Comparison of ENCODE assay signal across 9 cellular contexts in the genomic region with DNA sequence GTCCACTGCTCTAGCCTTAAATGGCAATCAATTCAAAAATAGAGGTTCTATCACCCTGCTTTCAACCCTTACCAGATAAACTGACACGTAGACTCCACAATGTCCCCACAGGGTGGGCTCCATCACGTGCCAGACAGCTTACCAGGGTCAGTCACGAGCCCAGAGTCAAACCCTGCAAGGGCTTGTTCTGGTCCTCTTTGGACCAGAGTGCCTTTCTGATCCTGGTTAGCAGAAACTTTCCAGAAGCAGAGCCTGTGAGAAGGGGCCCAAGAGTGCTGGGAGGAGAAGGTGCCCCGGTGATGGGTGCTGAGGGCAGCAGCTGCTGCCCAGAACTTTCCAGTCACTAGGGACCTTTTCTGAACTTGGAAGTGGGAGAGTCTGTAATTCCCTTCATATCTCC. TPM values are rescaled to one million over a fixed set of nuclear protein-coding genes. Genes with fewer than 3 reads are reported as not detected.
A peak's percentile ranks its signal among the peaks of the same experiment; 100 is the strongest.
DNase-seq lines count a peak whose midpoint lies in the region; ATAC-seq and TF ChIP-seq lines count a peak whose summit lies in the region.
"Had no signal": no experiment of that assay in that cellular context is flagged by ENCODE, and none has a peak within 500 bp of the region (broad histone marks: within the 10 kb centered on the region; RNA-seq: fewer than 3 reads in every experiment).

No MANE protein-coding gene starts in this region.

- no peak for TF ChIP-seq CTCF in GM12865 (IDR thresholded peaks at IDR 0.05; ENCODE audit: insufficient read depth, low read depth, low read length, missing control alignments)

- H3K4me3 ChIP-seq in GM12865 (ENCODE audit: low read depth, low read length) = peak overlapping the region; percentile 88

- peak overlapping the region; percentile 94 for H3K27ac Mint-ChIP-seq in activated naive CD8-positive, alpha-beta T cell treated with anti-CD3 and anti-CD28 coated beads, Interleukin-2, amount 50 U/mL, for 24 hours

- H3K4me3 Mint-ChIP-seq in activated naive CD8-positive, alpha-beta T cell treated with anti-CD3 and anti-CD28 coated beads, Interleukin-2, amount 50 U/mL, for 24 hours = peak overlapping the region; percentile 91

- ATAC-seq in GM21423 (IDR thresholded peaks at IDR 0.05; ENCODE audit: unreplicated experiment) (peak; percentile 12), sciatic nerve (peak; percentile 15), GM21515 (IDR thresholded peaks at IDR 0.05; ENCODE audit: unreplicated experiment) (no peak), GM19455 (IDR thresholded peaks at IDR 0.05; ENCODE audit: unreplicated experiment) (no peak)
- no peak for ATAC-seq in activated naive CD8-positive, alpha-beta T cell treated with anti-CD3 and anti-CD28 coated beads, Interleukin-2, amount 50 U/mL, for 24 hours

- intact Hi-C loops in sciatic nerve (cut with DNase I) = no loop called here

- DNase-seq in GM12865 (ENCODE audit: low read depth) (no peak), sciatic nerve (ENCODE audit: low spot score) (no peak), HPDE6-E6E7 (ENCODE audit: extremely low spot score) (no peak), CD1c-positive myeloid dendritic cell (ENCODE audit: extremely low spot score) (no peak)
- DNase-seq in activated naive CD8-positive, alpha-beta T cell treated with anti-CD3 and anti-CD28 coated beads, Interleukin-2, amount 50 U/mL, for 24 hours = no peak
- DNase-seq: KG1 had no signal

- H3K36me3 Mint-ChIP-seq in activated naive CD8-positive, alpha-beta T cell treated with anti-CD3 and anti-CD28 coated beads, Interleukin-2, amount 50 U/mL, for 24 hours (ENCODE audit: low read depth) = peaks cover 36% of the 10 kb centered on the region

- H3K4me1 Mint-ChIP-seq in activated naive CD8-positive, alpha-beta T cell treated with anti-CD3 and anti-CD28 coated beads, Interleukin-2, amount 50 U/mL, for 24 hours = peaks cover 83% of the 10 kb centered on the region

- H3K9me3 Mint-ChIP-seq in activated naive CD8-positive, alpha-beta T cell treated with anti-CD3 and anti-CD28 coated beads, Interleukin-2, amount 50 U/mL, for 24 hours = peaks cover 3% of the 10 kb centered on the region

- H3K27me3 Mint-ChIP-seq in activated naive CD8-positive, alpha-beta T cell treated with anti-CD3 and anti-CD28 coated beads, Interleukin-2, amount 50 U/mL, for 24 hours = no peaks in the 10 kb centered on the region

RNA-seq across cellular contexts. Expression of a gene that starts 0.4 kb away (rescaled TPM):
- 18.4 TPM for total RNA-seq in sciatic nerve

RNA-seq across cellular contexts. Expression of a gene that starts 20.5 kb away (rescaled TPM):
- total RNA-seq in sciatic nerve = 8.5 TPM

RNA-seq across cellular contexts. Expression of a gene that starts 51.4 kb away (rescaled TPM):
- total RNA-seq in sciatic nerve = 11.7 TPM

Comparison
In these comparisons a context has a peak if more than half of its experiments do, and no peak if none do; other contexts are left out.
1. ATAC-seq: peak in GM21423 (single experiment) and sciatic nerve (single experiment); none in activated naive CD8-positive, alpha-beta T cell treated with anti-CD3 and anti-CD28 coated beads, Interleukin-2, amount 50 U/mL, for 24 hours (single experiment), GM21515 (single experiment) and GM19455 (single experiment).